In genomic region chr16:80996688-80997138, GRCh38 we compare ENCODE assay signal across 1 cellular context.
TF ChIP-seq lines count a peak whose summit lies in the region.

No MANE protein-coding gene starts in this region.

TF ChIP-seq in IMR-90, 13 proteins besides CTCF, POLR2A, EP300 and RAD21:
- TF ChIP-seq MXI1 (IDR thresholded peaks at IDR 0.05; ENCODE audit: borderline replicate concordance, low read depth, low read length) (no peak), MAZ (IDR thresholded peaks at IDR 0.05; ENCODE audit: borderline replicate concordance, low read depth, low read length) (no peak), BHLHE40 (IDR thresholded peaks at IDR 0.05; ENCODE audit: low read depth, low read length) (no peak), CEBPB (IDR thresholded peaks at IDR 0.05; ENCODE audit: low read depth, low read length) (no peak), NFE2L2 (IDR thresholded peaks at IDR 0.05; ENCODE audit: low read depth, low read length) (no peak), FOS (IDR thresholded peaks at IDR 0.05; ENCODE audit: low read depth, low read length) (no peak), RFX5 (IDR thresholded peaks at IDR 0.05; ENCODE audit: low read depth, low read length) (no peak), CHD1 (IDR thresholded peaks at IDR 0.05; ENCODE audit: low read depth, low read length) (no peak), MAFK (IDR thresholded peaks at IDR 0.05; ENCODE audit: low read depth, low read length) (no peak), SMC3 (IDR thresholded peaks at IDR 0.05; ENCODE audit: low read depth, low read length) (no peak)
- TF ChIP-seq, protein P1, sequence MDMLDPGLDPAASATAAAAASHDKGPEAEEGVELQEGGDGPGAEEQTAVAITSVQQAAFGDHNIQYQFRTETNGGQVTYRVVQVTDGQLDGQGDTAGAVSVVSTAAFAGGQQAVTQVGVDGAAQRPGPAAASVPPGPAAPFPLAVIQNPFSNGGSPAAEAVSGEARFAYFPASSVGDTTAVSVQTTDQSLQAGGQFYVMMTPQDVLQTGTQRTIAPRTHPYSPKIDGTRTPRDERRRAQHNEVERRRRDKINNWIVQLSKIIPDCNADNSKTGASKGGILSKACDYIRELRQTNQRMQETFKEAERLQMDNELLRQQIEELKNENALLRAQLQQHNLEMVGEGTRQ (IDR thresholded peaks at IDR 0.05; ENCODE audit: low read depth, low read length) = no peak
- TF ChIP-seq, protein P2, sequence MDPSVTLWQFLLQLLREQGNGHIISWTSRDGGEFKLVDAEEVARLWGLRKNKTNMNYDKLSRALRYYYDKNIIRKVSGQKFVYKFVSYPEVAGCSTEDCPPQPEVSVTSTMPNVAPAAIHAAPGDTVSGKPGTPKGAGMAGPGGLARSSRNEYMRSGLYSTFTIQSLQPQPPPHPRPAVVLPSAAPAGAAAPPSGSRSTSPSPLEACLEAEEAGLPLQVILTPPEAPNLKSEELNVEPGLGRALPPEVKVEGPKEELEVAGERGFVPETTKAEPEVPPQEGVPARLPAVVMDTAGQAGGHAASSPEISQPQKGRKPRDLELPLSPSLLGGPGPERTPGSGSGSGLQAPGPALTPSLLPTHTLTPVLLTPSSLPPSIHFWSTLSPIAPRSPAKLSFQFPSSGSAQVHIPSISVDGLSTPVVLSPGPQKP (IDR thresholded peaks at IDR 0.05; ENCODE audit: borderline replicate concordance, low read depth, low read length) = no peak
